In genomic region chr14:64789696-64790095, GRCh38 we compare ENCODE assay signal across 23 cellular contexts.
"Had no signal": no experiment of that assay in that cellular context is flagged by ENCODE, and none has a peak within 500 bp of the region (broad histone marks: within the 10 kb centered on the region; RNA-seq: fewer than 3 reads in every experiment).

No MANE protein-coding gene starts in this region.

- H3K4me1 Mint-ChIP-seq: naive thymus-derived CD4-positive, alpha-beta T cell; stimulated activated effector memory CD8-positive, alpha-beta T cell treated with anti-CD3 and anti-CD28 coated beads, Interleukin-12 subunit alpha, Interleukin-12 subunit beta, amount 100 ng/mL, for 72 hours had no signal

- ATAC-seq: foreskin keratinocyte; left cardiac atrium; naive thymus-derived CD4-positive, alpha-beta T cell; right cardiac atrium; stimulated activated effector memory CD8-positive, alpha-beta T cell treated with anti-CD3 and anti-CD28 coated beads, Interleukin-12 subunit alpha, Interleukin-12 subunit beta, amount 100 ng/mL, for 72 hours had no signal

- H3K9me3 Mint-ChIP-seq: dendritic cell treated with granulocyte-macrophage colony-stimulating factor and Interleukin-4, amounts not matched to agents 40 ng/mL and 50 ng/mL, for 4 days; naive thymus-derived CD4-positive, alpha-beta T cell; nephron; stimulated activated effector memory CD8-positive, alpha-beta T cell treated with anti-CD3 and anti-CD28 coated beads, Interleukin-12 subunit alpha, Interleukin-12 subunit beta, amount 100 ng/mL, for 72 hours had no signal

- H3K4me3 ChIP-seq: colonic mucosa, esophagus muscularis mucosa, left lung, prostate gland, sigmoid colon, stomach, thyroid gland, vagina had no signal

- H3K36me3 Mint-ChIP-seq: naive thymus-derived CD4-positive, alpha-beta T cell; stimulated activated effector memory CD8-positive, alpha-beta T cell treated with anti-CD3 and anti-CD28 coated beads, Interleukin-12 subunit alpha, Interleukin-12 subunit beta, amount 100 ng/mL, for 72 hours had no signal

- H3K27ac Mint-ChIP-seq: dendritic cell treated with granulocyte-macrophage colony-stimulating factor and Interleukin-4, amounts not matched to agents 40 ng/mL and 50 ng/mL, for 4 days; naive thymus-derived CD4-positive, alpha-beta T cell; nephron; stimulated activated effector memory CD8-positive, alpha-beta T cell treated with anti-CD3 and anti-CD28 coated beads, Interleukin-12 subunit alpha, Interleukin-12 subunit beta, amount 100 ng/mL, for 72 hours had no signal

- H3K27me3 ChIP-seq: colonic mucosa, esophagus muscularis mucosa, foreskin keratinocyte, left lung, sigmoid colon, stomach, thyroid gland, vagina had no signal

- H3K4me3 Mint-ChIP-seq: dendritic cell treated with granulocyte-macrophage colony-stimulating factor and Interleukin-4, amounts not matched to agents 40 ng/mL and 50 ng/mL, for 4 days; naive thymus-derived CD4-positive, alpha-beta T cell; nephron; stimulated activated effector memory CD8-positive, alpha-beta T cell treated with anti-CD3 and anti-CD28 coated beads, Interleukin-12 subunit alpha, Interleukin-12 subunit beta, amount 100 ng/mL, for 72 hours had no signal

- H3K9me3 ChIP-seq: colonic mucosa, esophagus muscularis mucosa, left lung, prostate gland, sigmoid colon, stomach, thyroid gland, vagina had no signal

- H3K36me3 ChIP-seq: colonic mucosa, left lung, prostate gland, sigmoid colon, stomach, thyroid gland, vagina had no signal

- DNase-seq: colonic mucosa; effector memory CD4-positive, alpha-beta T cell; foreskin keratinocyte; hypothalamus; left cardiac atrium; left lung; midbrain; naive thymus-derived CD4-positive, alpha-beta T cell; nucleus accumbens; right cardiac atrium; sigmoid colon; stimulated activated CD4-positive, alpha-beta T cell treated with anti-CD3 and anti-CD28 coated beads, Interleukin-2, amount 100 ng/mL, for 24 hours; stimulated activated CD4-positive, alpha-beta T cell treated with anti-CD3 and anti-CD28 coated beads, Interleukin-4, amount 100 ng/mL, for 24 hours; stimulated activated naive CD4-positive, alpha-beta T cell treated with Interleukin-2 at 50 U/mL for 16 hours; stomach; thyroid gland; trophoblast cell had no signal

- H3K27me3 Mint-ChIP-seq: dendritic cell treated with granulocyte-macrophage colony-stimulating factor and Interleukin-4, amounts not matched to agents 40 ng/mL and 50 ng/mL, for 4 days; naive thymus-derived CD4-positive, alpha-beta T cell had no signal

- H3K27ac ChIP-seq: colonic mucosa, esophagus muscularis mucosa, foreskin keratinocyte, left lung, prostate gland, sigmoid colon, stomach, thyroid gland, vagina had no signal

- H3K4me1 ChIP-seq: colonic mucosa, left lung, prostate gland, sigmoid colon, thyroid gland, vagina had no signal
